Comparison of ENCODE assay signal across 8 cellular contexts in genomic region chr6:106114492-106114891, GRCh38. TPM values are rescaled to one million over a fixed set of nuclear protein-coding genes. Genes with fewer than 3 reads are reported as not detected.
A peak's percentile ranks its signal among the peaks of the same experiment; 100 is the strongest.
DNase-seq lines count a peak whose midpoint lies in the region; ATAC-seq and TF ChIP-seq lines count a peak whose summit lies in the region.

No MANE protein-coding gene starts in this region.

- ATAC-seq in GM18520 (IDR thresholded peaks at IDR 0.05; ENCODE audit: unreplicated experiment): peak; percentile 82
- ATAC-seq in mucosa of descending colon: no peak

- H3K9ac ChIP-seq in OCI-LY3 (ENCODE audit: low read length): peak overlapping the region; percentile 67

- H3K79me2 ChIP-seq in OCI-LY3 (ENCODE audit: low read length): no peaks in the 10 kb centered on the region

- H2AFZ ChIP-seq in OCI-LY3 (ENCODE audit: low read depth, low read length): peak overlapping the region; percentile 30; the same call in 1 of the 2 replicates

- H3K27me3 ChIP-seq in OCI-LY3 (ENCODE audit: low read depth, low read length) (no peaks in the 10 kb centered on the region), SJCRH30 (peaks cover 8% of the 10 kb centered on the region; the same call in 1 of the 2 replicates)

- CTCF ChIA-PET in HEK293 (lab: Yijun Ruan, JAX): no interaction called here

- no peaks in the 10 kb centered on the region for H3K36me3 ChIP-seq in HEK293 (ENCODE audit: control insufficient read depth in 2 of 2, insufficient read depth in 1 of 2, low read length in 2 of 2)
- H3K36me3 ChIP-seq in OCI-LY3 (replicated peaks; ENCODE audit: low read depth, low read length): peaks cover 7% of the 10 kb centered on the region
- no peaks in the 10 kb centered on the region for H3K36me3 ChIP-seq in mucosa of descending colon (ENCODE audit: low read depth)
- H3K36me3 ChIP-seq in SJCRH30: no peaks in the 10 kb centered on the region

- H3K9me3 ChIP-seq in HEK293 (ENCODE audit: control insufficient read depth, insufficient read depth, low read depth, low read length): no peaks in the 10 kb centered on the region
- peaks cover 5% of the 10 kb centered on the region; the same call in 1 of the 2 replicates for H3K9me3 ChIP-seq in OCI-LY3 (ENCODE audit: insufficient read depth, low read length)
- no peaks in the 10 kb centered on the region for H3K9me3 ChIP-seq in mucosa of descending colon
- H3K9me3 ChIP-seq in SJCRH30 (replicated peaks): no peaks in the 10 kb centered on the region

- no peak overlapping the region for H3K27ac ChIP-seq in HEK293 (ENCODE audit: extremely low read depth, low read depth, low read length)
- H3K27ac ChIP-seq in OCI-LY3 (ENCODE audit: low read length): peak overlapping the region; percentile 88
- no peak overlapping the region for H3K27ac ChIP-seq in SJCRH30

- intact Hi-C loops in mucosa of descending colon (cut with DNase I, micrococcal nuclease): no loop called here

- POLR2A ChIA-PET in HEK293 (lab: Yijun Ruan, JAX): no interaction called here

- H3K4me2 ChIP-seq in OCI-LY3 (ENCODE audit: low read length): peak overlapping the region; percentile 78

- no peak overlapping the region for H3K4me3 ChIP-seq in HEK293 (ENCODE audit: low read depth, low read length)
- peak overlapping the region; percentile 52 for H3K4me3 ChIP-seq in OCI-LY3 (ENCODE audit: low read length)
- no peak overlapping the region for H3K4me3 ChIP-seq in mucosa of descending colon
- H3K4me3 ChIP-seq in SJCRH30: no peak overlapping the region

- peaks cover 7% of the 10 kb centered on the region; the same call in 1 of the 2 replicates for H4K20me1 ChIP-seq in OCI-LY3 (ENCODE audit: insufficient read depth, low read length)

- no peak for TF ChIP-seq CTCF in HEK293 (tag by site-specific recombination; IDR thresholded peaks at IDR 0.05)
- TF ChIP-seq CTCF in OCI-LY3 (IDR thresholded peaks at IDR 0.05; ENCODE audit: low read depth, low read length): no peak
- no peak for TF ChIP-seq CTCF in mucosa of descending colon (IDR thresholded peaks at IDR 0.05)

- peak in 2 of 3 donors; percentile 16 to 23 for DNase-seq in mucosa of descending colon
- DNase-seq in putamen (ENCODE audit: low spot score): no peak
- DNase-seq in NCI-H146 treated with DMSO at 0.1 percent for 48 hours (lab: John Stamatoyannopoulos, UW; ENCODE audit: unreplicated experiment): no peak
- DNase-seq in A172 (ENCODE audit: low spot score): no peak
- no peak for DNase-seq in SJCRH30

- peaks cover 8% of the 10 kb centered on the region for H3K4me1 ChIP-seq in HEK293 (ENCODE audit: control insufficient read depth, insufficient read depth, low read length)
- peaks cover 81% of the 10 kb centered on the region for H3K4me1 ChIP-seq in OCI-LY3 (ENCODE audit: low read length)
- H3K4me1 ChIP-seq in mucosa of descending colon (ENCODE audit: low read depth): peaks cover 17% of the 10 kb centered on the region
- H3K4me1 ChIP-seq in SJCRH30: no peaks in the 10 kb centered on the region

TF ChIP-seq in HEK293, 187 proteins besides CTCF, POLR2A, EP300 and RAD21:
- TF ChIP-seq PRDM1 (tag by site-specific recombination; IDR thresholded peaks at IDR 0.05) (0 out of 2 replicates have a peak, but pooled peaks have one; percentile 2), ZNF791 (tag by site-specific recombination; IDR thresholded peaks at IDR 0.05) (no peak), RBAK (tag by site-specific recombination; IDR thresholded peaks at IDR 0.05) (no peak)

RNA-seq across cellular contexts. Expression of gene PRDM1, which starts 28.4 kb away (rescaled TPM):
- 10 to 100 TPM; 10.5 to 30.7 (median 23.4) TPM for total RNA-seq in mucosa of descending colon
- total RNA-seq in A172 (2014; rRNA removed; shearing (Covaris generic)): 0.19 and 0.31 TPM in 2 replicates
- total RNA-seq in SJCRH30 (2014; rRNA removed; shearing (Covaris generic)): not detected in 2 replicates

Comparison
In these comparisons a context has a peak if more than half of its experiments do, and no peak if none do; other contexts are left out.
1. DNase-seq: peak in mucosa of descending colon (2 of 3); none in putamen (single experiment), NCI-H146 treated with DMSO at 0.1 percent for 48 hours (single experiment), A172 (single experiment) and SJCRH30 (0 of 2).